In the genomic region with DNA sequence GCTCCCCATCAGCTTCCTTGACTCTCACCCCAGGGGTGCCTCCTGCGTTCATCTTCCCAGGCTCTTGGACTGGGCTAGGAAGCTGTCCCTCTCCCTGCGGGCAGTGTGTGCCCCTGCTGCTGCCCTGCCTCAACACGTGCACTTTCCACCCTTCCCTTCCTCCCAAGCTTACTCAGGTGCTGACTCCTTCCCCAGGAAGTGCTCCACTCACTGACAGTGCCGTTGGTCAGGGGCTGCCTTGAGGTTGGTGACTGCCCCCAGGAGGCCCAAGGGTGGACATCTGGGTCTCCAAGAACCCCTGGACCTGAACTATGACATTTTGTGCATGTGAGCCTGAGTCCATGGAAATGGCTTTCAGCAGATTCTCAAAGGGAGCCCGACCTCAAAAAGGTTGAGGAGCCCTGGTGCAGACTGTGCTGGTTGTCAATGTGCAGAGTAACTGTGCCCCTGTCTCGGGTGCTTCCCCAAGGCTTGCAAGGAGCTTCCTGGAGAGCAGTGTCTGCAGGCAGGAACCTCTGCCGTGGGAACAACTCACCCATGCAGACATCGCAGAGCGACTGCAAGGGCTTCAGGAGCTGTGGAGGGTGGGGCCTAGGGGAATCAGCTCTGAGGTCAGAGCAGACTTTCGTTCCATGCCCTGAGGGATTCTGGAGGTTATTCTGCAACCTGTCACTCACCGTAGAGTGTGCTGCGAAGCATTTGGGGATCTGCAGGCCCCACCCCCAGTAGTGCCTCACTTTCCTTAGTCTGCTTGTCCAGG, we compare ENCODE assay signal across 2 cellular contexts.
TF ChIP-seq lines count a peak whose summit lies in the region.

No MANE protein-coding gene starts in this region.

TF ChIP-seq in A549, 52 proteins besides CTCF, POLR2A, EP300 and RAD21:
- TF ChIP-seq FOSL2 (IDR thresholded peaks at IDR 0.05): no peak
- no peak for TF ChIP-seq FOSL2 (CRISPR knock-in tag; IDR thresholded peaks at IDR 0.05)
- no peak for TF ChIP-seq MAZ (IDR thresholded peaks at IDR 0.05; ENCODE audit: borderline replicate concordance, low read depth, low read length)
- no peak for TF ChIP-seq ELK1 (IDR thresholded peaks at IDR 0.05; ENCODE audit: low read depth, low read length)
- no peak for TF ChIP-seq ZSCAN20 (CRISPR knock-in tag; IDR thresholded peaks at IDR 0.05)
- no peak for TF ChIP-seq MAX (IDR thresholded peaks at IDR 0.05)
- no peak for TF ChIP-seq BHLHE40 (IDR thresholded peaks at IDR 0.05; ENCODE audit: low read depth, low read length)
- no peak for TF ChIP-seq NPAS2 (CRISPR knock-in tag; IDR thresholded peaks at IDR 0.05; ENCODE audit: borderline replicate concordance)
- TF ChIP-seq HOXB5 (CRISPR knock-in tag; IDR thresholded peaks at IDR 0.05): no peak
- no peak for TF ChIP-seq CBX8 (IDR thresholded peaks at IDR 0.05)
- no peak for TF ChIP-seq RFX5 (IDR thresholded peaks at IDR 0.05)
- TF ChIP-seq SMC3 (IDR thresholded peaks at IDR 0.05): no peak

TF ChIP-seq in IMR-90, 13 proteins besides CTCF, POLR2A, EP300 and RAD21:
- TF ChIP-seq MXI1 (IDR thresholded peaks at IDR 0.05; ENCODE audit: borderline replicate concordance, low read depth, low read length) (no peak), CEBPB (IDR thresholded peaks at IDR 0.05; ENCODE audit: low read depth, low read length) (no peak), ELK1 (IDR thresholded peaks at IDR 0.05; ENCODE audit: borderline replicate concordance, low read depth, low read length) (no peak)
